ENCODE assay signal across 8 cellular contexts in the genomic region with DNA sequence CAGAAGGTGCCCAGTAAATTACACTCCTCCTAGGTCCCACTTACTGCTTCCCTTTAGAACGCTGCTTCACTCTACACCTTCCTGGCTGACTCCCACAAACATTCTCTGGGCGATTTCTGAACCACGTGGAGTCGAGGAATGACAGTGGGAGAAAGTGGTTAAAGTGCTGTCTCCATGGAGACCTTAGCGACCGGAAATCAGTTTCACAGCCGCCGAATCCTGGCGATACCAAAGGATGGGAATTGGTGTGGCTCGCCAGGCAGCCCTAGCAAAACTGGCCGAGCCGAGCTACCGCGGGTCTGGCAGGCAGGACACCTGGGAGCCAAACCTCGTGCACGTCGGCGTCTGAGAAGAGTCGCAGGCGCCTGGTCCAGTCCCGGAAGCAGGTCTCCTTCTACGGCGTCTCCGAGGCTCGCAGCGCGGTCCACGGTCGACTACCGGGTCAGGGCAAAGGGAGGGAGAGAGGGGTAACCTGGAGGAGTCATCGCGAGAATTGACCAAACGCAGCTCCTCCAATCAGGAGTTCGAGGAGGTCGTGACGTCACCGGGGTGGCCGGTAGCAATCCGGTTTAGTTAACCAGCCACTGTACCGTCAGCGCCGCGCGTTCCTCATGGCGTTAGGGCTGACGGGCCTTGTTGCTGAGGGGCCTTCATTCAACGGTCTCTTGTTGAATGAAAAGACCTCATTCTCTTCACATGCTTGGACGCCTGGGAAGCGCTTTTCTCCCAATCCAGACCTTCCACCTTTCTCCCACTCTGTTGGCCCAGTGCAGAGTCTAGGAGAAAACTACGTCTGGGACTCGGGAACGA. TPM values are rescaled to one million over a fixed set of nuclear protein-coding genes. Genes with fewer than 3 reads are reported as not detected.
DNase-seq lines count a peak whose midpoint lies in the region; ATAC-seq and TF ChIP-seq lines count a peak whose summit lies in the region.

A gene with protein sequence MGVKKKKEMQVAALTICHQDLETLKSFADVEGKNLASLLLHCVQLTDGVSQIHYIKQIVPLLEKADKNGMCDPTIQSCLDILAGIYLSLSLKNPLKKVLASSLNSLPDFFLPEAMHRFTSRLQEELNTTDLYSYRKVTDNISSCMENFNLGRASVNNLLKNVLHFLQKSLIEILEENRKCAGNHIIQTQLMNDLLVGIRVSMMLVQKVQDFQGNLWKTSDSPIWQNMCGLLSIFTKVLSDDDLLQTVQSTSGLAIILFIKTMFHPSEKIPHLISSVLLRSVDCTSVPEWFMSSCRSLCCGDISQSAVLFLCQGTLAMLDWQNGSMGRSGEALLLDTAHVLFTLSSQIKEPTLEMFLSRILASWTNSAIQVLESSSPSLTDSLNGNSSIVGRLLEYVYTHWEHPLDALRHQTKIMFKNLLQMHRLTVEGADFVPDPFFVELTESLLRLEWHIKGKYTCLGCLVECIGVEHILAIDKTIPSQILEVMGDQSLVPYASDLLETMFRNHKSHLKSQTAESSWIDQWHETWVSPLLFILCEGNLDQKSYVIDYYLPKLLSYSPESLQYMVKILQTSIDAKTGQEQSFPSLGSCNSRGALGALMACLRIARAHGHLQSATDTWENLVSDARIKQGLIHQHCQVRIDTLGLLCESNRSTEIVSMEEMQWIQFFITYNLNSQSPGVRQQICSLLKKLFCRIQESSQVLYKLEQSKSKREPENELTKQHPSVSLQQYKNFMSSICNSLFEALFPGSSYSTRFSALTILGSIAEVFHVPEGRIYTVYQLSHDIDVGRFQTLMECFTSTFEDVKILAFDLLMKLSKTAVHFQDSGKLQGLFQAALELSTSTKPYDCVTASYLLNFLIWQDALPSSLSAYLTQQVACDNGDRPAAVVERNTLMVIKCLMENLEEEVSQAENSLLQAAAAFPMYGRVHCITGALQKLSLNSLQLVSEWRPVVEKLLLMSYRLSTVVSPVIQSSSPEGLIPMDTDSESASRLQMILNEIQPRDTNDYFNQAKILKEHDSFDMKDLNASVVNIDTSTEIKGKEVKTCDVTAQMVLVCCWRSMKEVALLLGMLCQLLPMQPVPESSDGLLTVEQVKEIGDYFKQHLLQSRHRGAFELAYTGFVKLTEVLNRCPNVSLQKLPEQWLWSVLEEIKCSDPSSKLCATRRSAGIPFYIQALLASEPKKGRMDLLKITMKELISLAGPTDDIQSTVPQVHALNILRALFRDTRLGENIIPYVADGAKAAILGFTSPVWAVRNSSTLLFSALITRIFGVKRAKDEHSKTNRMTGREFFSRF (N-terminal part only) (minus strand): TSS at position 436 of the 810 bp plus-strand sequence. CDS start 3,646 bp downstream, outside the sequence.

- H3K36me3 ChIP-seq in BE2C: peaks cover 5% of the 10 kb centered on the region; the same call in 1 of the 2 replicates

- no peaks in the 10 kb centered on the region for H3K27me3 ChIP-seq in BE2C

- H3K4me3 Mint-ChIP-seq in activated CD4-positive, alpha-beta T cell treated with anti-CD3 and anti-CD28 coated beads, Interleukin-2, amount 10 ng/mL, durations not matched to agents 24 days and 14 days: peak within 1 kb of the TSS; percentile 98

- H3K27me3 Mint-ChIP-seq in activated CD4-positive, alpha-beta T cell treated with anti-CD3 and anti-CD28 coated beads, Interleukin-2, amount 10 ng/mL, durations not matched to agents 24 days and 14 days: no peaks in the 10 kb centered on the region

- TF ChIP-seq CTCF in BE2C (IDR thresholded peaks at IDR 0.05; ENCODE audit: low read depth, low read length) (no peak), coronary artery (IDR thresholded peaks at IDR 0.05) (no peak)

- DNase-seq in BE2C (peak; percentile 99), GM19240 (ENCODE audit: insufficient read length, low spot score) (peak; percentile 80), NCI-H526 (lab: John Stamatoyannopoulos, UW) (peak; percentile 96 to 99), coronary artery (ENCODE audit: low spot score) (peak; percentile 99), left colon (peak; percentile 99 to 100)
- DNase-seq in activated CD4-positive, alpha-beta T cell treated with anti-CD3 and anti-CD28 coated beads, Interleukin-2, amount 10 ng/mL, durations not matched to agents 24 days and 14 days: peak; percentile 99
- DNase-seq in stimulated activated CD4-positive, alpha-beta T cell treated with anti-CD3 and anti-CD28 coated beads, Interleukin-1b, Interleukin-23, amount 100 ng/mL, for 48 hours: peak; percentile 99

- H3K4me3 ChIP-seq in BE2C (ENCODE audit: low read depth, low read length): peak within 1 kb of the TSS; percentile 72
- peak within 1 kb of the TSS; percentile 90 for H3K4me3 ChIP-seq in coronary artery

- H3K9me3 ChIP-seq in BE2C: no peaks in the 10 kb centered on the region

- H3K27ac ChIP-seq in coronary artery: peak within 1 kb of the TSS; percentile 86 to 89

- ATAC-seq in HG03460 (IDR thresholded peaks at IDR 0.05; ENCODE audit: unreplicated experiment) (peak; percentile 98), left colon (peak; percentile 98)

- peaks cover 14% of the 10 kb centered on the region for H3K36me3 Mint-ChIP-seq in activated CD4-positive, alpha-beta T cell treated with anti-CD3 and anti-CD28 coated beads, Interleukin-2, amount 10 ng/mL, durations not matched to agents 24 days and 14 days (ENCODE audit: low read depth)

- H3K4me1 ChIP-seq in BE2C: peaks cover 4% of the 10 kb centered on the region; the same call in 1 of the 2 replicates

- H3K9me3 Mint-ChIP-seq in activated CD4-positive, alpha-beta T cell treated with anti-CD3 and anti-CD28 coated beads, Interleukin-2, amount 10 ng/mL, durations not matched to agents 24 days and 14 days: no peaks in the 10 kb centered on the region

- intact Hi-C loops in activated CD4-positive, alpha-beta T cell treated with anti-CD3 and anti-CD28 coated beads, Interleukin-2, amount 10 ng/mL, durations not matched to agents 24 days and 14 days (cut with micrococcal nuclease): loop anchor here (2.0 to 5.0 kb wide), 3 partner anchors 369 to 465 kb away; a partner anchor contains a TSS
- intact Hi-C loops in left colon (cut with DNase I, micrococcal nuclease): no loop called here

- peaks cover 28% of the 10 kb centered on the region for H3K4me1 Mint-ChIP-seq in activated CD4-positive, alpha-beta T cell treated with anti-CD3 and anti-CD28 coated beads, Interleukin-2, amount 10 ng/mL, durations not matched to agents 24 days and 14 days

- peak within 1 kb of the TSS; percentile 99 for H3K27ac Mint-ChIP-seq in activated CD4-positive, alpha-beta T cell treated with anti-CD3 and anti-CD28 coated beads, Interleukin-2, amount 10 ng/mL, durations not matched to agents 24 days and 14 days

RNA-seq across cellular contexts. Expression of the gene that starts here (rescaled TPM):
- 22.5 TPM for polyA plus RNA-seq in BE2C (2012; ENCODE audit: insufficient read depth, insufficient read length, low read depth)
- total RNA-seq in activated CD4-positive, alpha-beta T cell treated with anti-CD3 and anti-CD28 coated beads, Interleukin-2, amount 10 ng/mL, durations not matched to agents 24 days and 14 days: 41.6 and 55.4 TPM in 2 replicates
- total RNA-seq in left colon: 10 to 100 TPM; 18.7 to 20.3 TPM

Comparison
In these comparisons a context has a peak if more than half of its experiments do, and no peak if none do; other contexts are left out.
1. Peak in every context shown above with its lines: DNase-seq, ATAC-seq, H3K4me3 ChIP-seq and H3K27ac ChIP-seq.